In genomic region chr1:12038356-12039140, GRCh38 we compare ENCODE assay signal across 1 cellular context.
TF ChIP-seq lines count a peak whose summit lies in the region.

No MANE protein-coding gene starts in this region.

TF ChIP-seq in K562, 482 proteins besides CTCF, POLR2A, EP300 and RAD21 (continued from another document and continues in another):
- no peak for TF ChIP-seq MBD1 (CRISPR knock-in tag; IDR thresholded peaks at IDR 0.05)
- 0 out of 2 replicates have a peak, but pooled peaks have one; percentile 43 for TF ChIP-seq CREB3 (tag; conservative IDR thresholded peaks at IDR 0.05; ENCODE audit: low read depth)
- TF ChIP-seq ZNF224 (CRISPR knock-in tag; IDR thresholded peaks at IDR 0.05) = no peak
- TF ChIP-seq ZNF124 (CRISPR knock-in tag; IDR thresholded peaks at IDR 0.05) = no peak
- peak; percentile 92 for TF ChIP-seq CTBP1 (IDR thresholded peaks at IDR 0.05; ENCODE audit: borderline replicate concordance)
- TF ChIP-seq NFYB (IDR thresholded peaks at IDR 0.05; ENCODE audit: extremely low read depth, insufficient read length) = no peak
- no peak for TF ChIP-seq ZNF830 (CRISPR knock-in tag; IDR thresholded peaks at IDR 0.05)
- TF ChIP-seq NR1H2 (CRISPR knock-in tag; IDR thresholded peaks at IDR 0.05) = no peak
- TF ChIP-seq HDAC6 (IDR thresholded peaks at IDR 0.05; ENCODE audit: low read depth, low read length) = no peak
- peak; percentile 91 for TF ChIP-seq SMARCA4 (IDR thresholded peaks at IDR 0.05)
- no peak for TF ChIP-seq YBX1 (IDR thresholded peaks at IDR 0.05)
- no peak for TF ChIP-seq PTTG1 (tag; IDR thresholded peaks at IDR 0.05; ENCODE audit: low read depth)
- TF ChIP-seq ATF4 (CRISPR knock-in tag; IDR thresholded peaks at IDR 0.05) = 0 out of 2 replicates have a peak, but pooled peaks have one; percentile 63
- peak in 1 of 2 experiments; percentile 67; a peak in 1 of 4 replicates for TF ChIP-seq ETV6 (IDR thresholded peaks at IDR 0.05; ENCODE audit: borderline replicate concordance in 1 of 2, low read depth in 2 of 2, low read length in 1 of 2)
- TF ChIP-seq ETV6 (CRISPR knock-in tag; IDR thresholded peaks at IDR 0.05; ENCODE audit: borderline replicate concordance) = no peak
- no peak for TF ChIP-seq SAFB2 (IDR thresholded peaks at IDR 0.05; ENCODE audit: borderline replicate concordance, low read depth, low read length, severe bottlenecking)
- peak; percentile 60; the same call in 1 of the 2 replicates for TF ChIP-seq XRCC5 (IDR thresholded peaks at IDR 0.05; ENCODE audit: low read depth, low read length)
- TF ChIP-seq TBP (optimal IDR thresholded peaks at IDR 0.05; ENCODE audit: low read depth, low read length) = peak; percentile 23
- no peak for TF ChIP-seq ZNF316 (IDR thresholded peaks at IDR 0.05)
- TF ChIP-seq FOXK1 (CRISPR knock-in tag; IDR thresholded peaks at IDR 0.05; ENCODE audit: borderline replicate concordance) = no peak
- TF ChIP-seq CSDE1 (IDR thresholded peaks at IDR 0.05) = no peak
- TF ChIP-seq MTA3 (IDR thresholded peaks at IDR 0.05; ENCODE audit: borderline replicate concordance) = peak; percentile 74; the same call in 1 of the 2 replicates
- TF ChIP-seq TCF7L2 (IDR thresholded peaks at IDR 0.05; ENCODE audit: low read depth, low read length) = no peak
- TF ChIP-seq ARHGAP35 (IDR thresholded peaks at IDR 0.05; ENCODE audit: partially characterized antibody) = no peak
- TF ChIP-seq RUNX1 (IDR thresholded peaks at IDR 0.05; ENCODE audit: low read depth) = no peak
- no peak for TF ChIP-seq PATZ1 (CRISPR knock-in tag; IDR thresholded peaks at IDR 0.05; ENCODE audit: borderline replicate concordance)
- peak; percentile 89 for TF ChIP-seq ZNF644 (tag; IDR thresholded peaks at IDR 0.05; ENCODE audit: low read depth)
- no peak for TF ChIP-seq IRF2 (CRISPR knock-in tag; IDR thresholded peaks at IDR 0.05)
- 0 out of 2 replicates have a peak, but pooled peaks have one; percentile 31 for TF ChIP-seq GATA2 (CRISPR knock-in tag; IDR thresholded peaks at IDR 0.05)
- no peak for TF ChIP-seq BRD9 (IDR thresholded peaks at IDR 0.05; ENCODE audit: low read depth, partially characterized antibody)
- no peak for TF ChIP-seq ARID3B (CRISPR knock-in tag; IDR thresholded peaks at IDR 0.05; ENCODE audit: borderline replicate concordance)
- TF ChIP-seq UBTF (IDR thresholded peaks at IDR 0.05; ENCODE audit: borderline replicate concordance in 1 of 2, low read depth in 2 of 2, low read length in 2 of 2) = 0 out of 4 replicates have a peak, but pooled peaks of 1 of the 2 experiments have one; percentile 28
- no peak for TF ChIP-seq TAF9B (IDR thresholded peaks at IDR 0.05; ENCODE audit: partially characterized antibody)
- TF ChIP-seq GTF2A2 (tag; IDR thresholded peaks at IDR 0.05) = no peak
- TF ChIP-seq MYBL2 (IDR thresholded peaks at IDR 0.05; ENCODE audit: low read depth) = no peak
- no peak for TF ChIP-seq MYBL2 (CRISPR knock-in tag; IDR thresholded peaks at IDR 0.05; ENCODE audit: borderline replicate concordance)
- TF ChIP-seq SIN3A (IDR thresholded peaks at IDR 0.05; ENCODE audit: borderline replicate concordance in 2 of 2, control insufficient read depth in 1 of 2, low read depth in 2 of 2, low read length in 2 of 2) = 0 out of 4 replicates have a peak, but pooled peaks of 1 of the 2 experiments have one; percentile 23
- no peak for TF ChIP-seq PRPF4 (IDR thresholded peaks at IDR 0.05; ENCODE audit: insufficient read depth, low read depth, low read length, poor library complexity, severe bottlenecking)
- TF ChIP-seq NFXL1 (CRISPR knock-in tag; IDR thresholded peaks at IDR 0.05) = no peak
- no peak for TF ChIP-seq SREBF2 (CRISPR knock-in tag; IDR thresholded peaks at IDR 0.05)
- TF ChIP-seq RBM34 (IDR thresholded peaks at IDR 0.05; ENCODE audit: borderline replicate concordance, insufficient read depth, low read length) = no peak
- no peak for TF ChIP-seq FOXJ2 (tag; IDR thresholded peaks at IDR 0.05)
- TF ChIP-seq NELFE (IDR thresholded peaks at IDR 0.05; ENCODE audit: insufficient read depth, insufficient read length) = no peak
- TF ChIP-seq AFF1 (IDR thresholded peaks at IDR 0.05; ENCODE audit: low read depth in 1 of 2, partially characterized antibody in 2 of 2) = peak in 1 of 2 experiments; percentile 49
- no peak for TF ChIP-seq THRA (IDR thresholded peaks at IDR 0.05)
- 0 out of 2 replicates have a peak, but pooled peaks have one; percentile 17 for TF ChIP-seq NR2C1 (IDR thresholded peaks at IDR 0.05)
- peak; percentile 79 for TF ChIP-seq NR2C1 (tag; IDR thresholded peaks at IDR 0.05)
- TF ChIP-seq ADNP (tag; IDR thresholded peaks at IDR 0.05) = peak; percentile 51; the same call in 1 of the 2 replicates
- no peak for TF ChIP-seq STAG1 (CRISPR knock-in tag; IDR thresholded peaks at IDR 0.05; ENCODE audit: borderline replicate concordance)
- no peak for TF ChIP-seq CHD1 (IDR thresholded peaks at IDR 0.05; ENCODE audit: low read length)
- TF ChIP-seq ZBED1 (IDR thresholded peaks at IDR 0.05) = peak; percentile 31; the same call in 1 of the 2 replicates
- TF ChIP-seq SIN3B (IDR thresholded peaks at IDR 0.05; ENCODE audit: low read depth) = no peak
- TF ChIP-seq TFAM (CRISPR knock-in tag; conservative IDR thresholded peaks at IDR 0.05) = no peak
- no peak for TF ChIP-seq POLR3G (IDR thresholded peaks at IDR 0.05; ENCODE audit: extremely low read depth, insufficient read length, insufficient replicate concordance)
